10 cellular contexts compared by ENCODE assay signal in the genomic region with DNA sequence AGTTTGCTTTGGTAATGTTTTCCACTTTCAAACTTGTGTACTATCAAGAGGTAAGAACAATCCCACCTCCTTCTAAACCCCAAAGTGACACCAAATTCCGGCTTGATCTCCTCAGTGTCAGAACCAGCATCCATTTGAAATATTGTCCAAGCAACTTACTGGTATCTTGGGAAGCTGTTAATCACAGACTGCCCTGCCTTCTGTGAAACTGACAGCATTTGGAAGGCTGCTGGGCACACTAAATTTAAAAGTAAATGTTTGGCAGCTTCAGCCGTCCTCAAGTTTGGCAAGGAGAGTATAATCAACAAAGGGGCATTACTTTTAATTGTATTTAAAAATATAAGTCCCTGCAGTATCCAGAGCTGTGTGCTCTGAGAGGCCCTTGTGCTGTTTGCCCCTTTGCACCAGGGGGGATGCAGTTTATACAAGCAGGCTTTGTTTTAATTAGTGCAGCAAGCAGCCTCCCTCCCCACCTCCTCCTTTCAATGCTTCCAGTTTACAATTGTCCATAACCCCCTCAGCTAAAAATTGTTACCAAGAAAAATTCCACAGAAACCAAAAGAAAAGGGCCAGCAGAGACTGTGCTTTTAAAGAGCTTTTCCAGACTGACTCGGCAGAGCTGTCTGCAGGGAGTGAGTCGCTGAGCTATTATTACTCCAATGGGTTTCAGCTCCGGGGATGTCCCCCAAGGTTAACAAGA.
DNase-seq lines count a peak whose midpoint lies in the region; ATAC-seq and TF ChIP-seq lines count a peak whose summit lies in the region.
"Had no signal": no experiment of that assay in that cellular context is flagged by ENCODE, and none has a peak within 500 bp of the region (broad histone marks: within the 10 kb centered on the region; RNA-seq: fewer than 3 reads in every experiment).

No MANE protein-coding gene starts in this region.

- peaks cover 16 to 32% of the 10 kb centered on the region in 2 donors for H3K4me1 ChIP-seq in thoracic aorta (ENCODE audit: control insufficient read depth in 1 of 2, low read depth in 2 of 2)

- H3K27ac Mint-ChIP-seq in mesothelial cell of epicardium: peak overlapping the region; percentile 93
- H3K27ac Mint-ChIP-seq in activated naive CD4-positive, alpha-beta T cell treated with anti-CD3 and anti-CD28 coated beads, Interleukin-2, amount 10 ng/mL, durations not matched to agents 7 days and 5 days: no peak overlapping the region

- H3K4me3 Mint-ChIP-seq in mesothelial cell of epicardium: peak overlapping the region; percentile 32
- no peak overlapping the region for H3K4me3 Mint-ChIP-seq in activated naive CD4-positive, alpha-beta T cell treated with anti-CD3 and anti-CD28 coated beads, Interleukin-2, amount 10 ng/mL, durations not matched to agents 7 days and 5 days
- H3K4me3 Mint-ChIP-seq: central memory CD8-positive, alpha-beta T cell had no signal

- peaks cover 50% of the 10 kb centered on the region for H3K4me1 Mint-ChIP-seq in mesothelial cell of epicardium
- no peaks in the 10 kb centered on the region for H3K4me1 Mint-ChIP-seq in activated naive CD4-positive, alpha-beta T cell treated with anti-CD3 and anti-CD28 coated beads, Interleukin-2, amount 10 ng/mL, durations not matched to agents 7 days and 5 days
- H3K4me1 Mint-ChIP-seq: central memory CD8-positive, alpha-beta T cell had no signal

- H3K27me3 ChIP-seq in thoracic aorta (replicated peaks; ENCODE audit: insufficient read depth): no peaks in the 10 kb centered on the region

- H3K36me3 Mint-ChIP-seq in mesothelial cell of epicardium: peaks cover 2% of the 10 kb centered on the region
- no peaks in the 10 kb centered on the region for H3K36me3 Mint-ChIP-seq in activated naive CD4-positive, alpha-beta T cell treated with anti-CD3 and anti-CD28 coated beads, Interleukin-2, amount 10 ng/mL, durations not matched to agents 7 days and 5 days

- CTCF ChIA-PET in activated naive CD4-positive, alpha-beta T cell treated with anti-CD3 and anti-CD28 coated beads, Interleukin-2, amount 10 ng/mL, durations not matched to agents 7 days and 5 days (lab: Charles Lee): no interaction called here

- ATAC-seq in thoracic aorta (ENCODE audit: insufficient number of reproducible peaks, low FRiP score, low read depth): no peak
- ATAC-seq in GM21381 (IDR thresholded peaks at IDR 0.05; ENCODE audit: unreplicated experiment): no peak
- ATAC-seq in HG02623 (IDR thresholded peaks at IDR 0.05; ENCODE audit: unreplicated experiment): no peak

- H3K9me3 Mint-ChIP-seq in mesothelial cell of epicardium: peaks cover 6% of the 10 kb centered on the region
- peaks cover 4% of the 10 kb centered on the region for H3K9me3 Mint-ChIP-seq in activated naive CD4-positive, alpha-beta T cell treated with anti-CD3 and anti-CD28 coated beads, Interleukin-2, amount 10 ng/mL, durations not matched to agents 7 days and 5 days
- H3K9me3 Mint-ChIP-seq: central memory CD8-positive, alpha-beta T cell had no signal

- no peak for TF ChIP-seq CTCF in mesothelial cell of epicardium (IDR thresholded peaks at IDR 0.05; ENCODE audit: unreplicated experiment)
- TF ChIP-seq CTCF in thoracic aorta (IDR thresholded peaks at IDR 0.05): no peak

- H3K9me3 ChIP-seq in thoracic aorta: no peaks in the 10 kb centered on the region

- no peaks in the 10 kb centered on the region for H3K27me3 Mint-ChIP-seq in mesothelial cell of epicardium (ENCODE audit: low read depth)
- no peaks in the 10 kb centered on the region for H3K27me3 Mint-ChIP-seq in activated naive CD4-positive, alpha-beta T cell treated with anti-CD3 and anti-CD28 coated beads, Interleukin-2, amount 10 ng/mL, durations not matched to agents 7 days and 5 days
- H3K27me3 Mint-ChIP-seq: central memory CD8-positive, alpha-beta T cell had no signal

- peak overlapping the region; percentile 59 to 68 for H3K27ac ChIP-seq in thoracic aorta

- peak; percentile 22 for DNase-seq in DMS79 treated with DMSO at 0.1 percent for 48 hours (lab: John Stamatoyannopoulos, UW)
- DNase-seq in DMS79 (lab: John Stamatoyannopoulos, UW): no peak
- DNase-seq in epidermal melanocyte (ENCODE audit: insufficient read length, low spot score): peak; percentile 25
- DNase-seq in mesothelial cell of epicardium (ENCODE audit: low spot score in 2 of 2, unreplicated experiment in 2 of 2): no peak
- DNase-seq in thoracic aorta (ENCODE audit: low spot score): no peak
- DNase-seq in activated naive CD4-positive, alpha-beta T cell treated with anti-CD3 and anti-CD28 coated beads, Interleukin-2, amount 10 ng/mL, durations not matched to agents 7 days and 5 days: no peak
- DNase-seq: NCI-H510A treated with DMSO at 0.1 percent for 48 hours had no signal

- H3K36me3 ChIP-seq in thoracic aorta: no peaks in the 10 kb centered on the region

- peak overlapping the region; percentile 55 for H3K4me3 ChIP-seq in thoracic aorta

Comparison
In these comparisons a context has a peak if more than half of its experiments do, and no peak if none do; other contexts are left out.
1. DNase-seq: peak in DMS79 treated with DMSO at 0.1 percent for 48 hours (single experiment) and epidermal melanocyte (single experiment); none in DMS79 (single experiment), mesothelial cell of epicardium (0 of 2), thoracic aorta (single experiment) and activated naive CD4-positive, alpha-beta T cell treated with anti-CD3 and anti-CD28 coated beads, Interleukin-2, amount 10 ng/mL, durations not matched to agents 7 days and 5 days (single experiment).